Comparison of ENCODE assay signal across 8 cellular contexts in the genomic region with DNA sequence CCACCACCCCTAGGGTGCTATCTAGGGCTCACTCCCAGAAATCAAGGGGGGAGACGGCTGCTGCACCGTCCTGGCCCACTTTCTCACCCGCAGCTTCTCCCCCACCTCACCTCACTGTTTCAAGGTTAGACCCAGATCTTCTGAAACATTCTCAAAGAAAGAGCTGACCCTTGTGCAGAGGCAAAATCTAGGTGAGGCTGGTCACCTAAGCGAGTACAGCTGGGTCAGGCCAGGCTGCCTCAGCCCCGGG. TPM values are rescaled to one million over a fixed set of nuclear protein-coding genes. Genes with fewer than 3 reads are reported as not detected.
DNase-seq lines count a peak whose midpoint lies in the region; ATAC-seq and TF ChIP-seq lines count a peak whose summit lies in the region.

No MANE protein-coding gene starts in this region.

- H3K27me3 ChIP-seq in gastrocnemius medialis, result no peaks in the 10 kb centered on the region

- no peak for DNase-seq in SK-N-MC (ENCODE audit: low read depth, low spot score)
- DNase-seq in fibroblast of mammary gland (ENCODE audit: low read depth), result no peak
- no peak for DNase-seq in gastrocnemius medialis
- no peak for DNase-seq in GM20000 (ENCODE audit: low spot score)
- DNase-seq in stimulated activated CD4-positive, alpha-beta T cell treated with anti-CD3 and anti-CD28 coated beads, Interleukin-1b, Interleukin-23, amount 100 ng/mL, for 48 hours, result no peak
- DNase-seq in NCI-H1417 (lab: John Stamatoyannopoulos, UW), result no peak

- H3K36me3 ChIP-seq in SK-N-MC (ENCODE audit: insufficient read depth, low read length), result no peaks in the 10 kb centered on the region
- H3K36me3 ChIP-seq in gastrocnemius medialis, result peaks cover 0 to 4% of the 10 kb centered on the region in 2 donors

- TF ChIP-seq CTCF in fibroblast of mammary gland (conservative IDR thresholded peaks at IDR 0.05; ENCODE audit: control insufficient read depth, insufficient read depth, low read depth, low read length) (no peak), gastrocnemius medialis (IDR thresholded peaks at IDR 0.05 in 4 of 5, conservative IDR thresholded peaks at IDR 0.05 in 1 of 5) (no peak), GM20000 (IDR thresholded peaks at IDR 0.05; ENCODE audit: extremely low read depth, missing control alignments) (no peak)

- peaks cover 10 to 20% of the 10 kb centered on the region in 2 donors for H3K4me1 ChIP-seq in gastrocnemius medialis

- ATAC-seq in GM21723 (IDR thresholded peaks at IDR 0.05; ENCODE audit: unreplicated experiment), result peak; percentile 6
- ATAC-seq in gastrocnemius medialis, result no peak
- no peak for ATAC-seq in HG02588 (IDR thresholded peaks at IDR 0.05; ENCODE audit: unreplicated experiment)

- peak overlapping the region; percentile 77 for H3K9ac ChIP-seq in SK-N-MC (ENCODE audit: insufficient read length)

- H3K27ac ChIP-seq in SK-N-MC (peak overlapping the region; percentile 87), gastrocnemius medialis (peak overlapping the region; percentile 95 to 98 (median 98))

- intact Hi-C loops in gastrocnemius medialis (cut with DNase I; ENCODE audit: low total_unique reads), result loop anchor here (1.0 to 2.0 kb wide), 4 partner anchors 15 to 81 kb away; partner anchors contain the start of gene UQCC4

- TF ChIP-seq POLR2A in gastrocnemius medialis (IDR thresholded peaks at IDR 0.05), result no peak

- H3K9me3 ChIP-seq in SK-N-MC (ENCODE audit: low read depth, low read length), result no peaks in the 10 kb centered on the region
- no peaks in the 10 kb centered on the region for H3K9me3 ChIP-seq in gastrocnemius medialis

- in situ Hi-C loops in gastrocnemius medialis (cut with MboI; ENCODE audit: low sequenced_read_pairs in 4 of 4), result no loop called here

- H3K4me3 ChIP-seq in SK-N-MC, result peak overlapping the region; percentile 88
- peak overlapping the region; percentile 20 for H3K4me3 ChIP-seq in fibroblast of mammary gland (ENCODE audit: control insufficient read depth, low read depth, low read length)
- H3K4me3 ChIP-seq in gastrocnemius medialis, result peak overlapping the region; percentile 64 to 77 (median 70)

RNA-seq across cellular contexts. Expression of gene GNPTG, which starts 27.0 kb away (rescaled TPM):
- total RNA-seq in gastrocnemius medialis, result 10 to 100 TPM; 20.6 to 37.5 (median 30.2) TPM

RNA-seq across cellular contexts. Expression of gene TSR3, which starts 27.1 kb away (rescaled TPM):
- 100 to 1,000 TPM in 1 of 4 donors, 10 to 100 TPM in 3; 63.3 to 103 (median 72.4) TPM for total RNA-seq in gastrocnemius medialis

RNA-seq across cellular contexts. Expression of gene UNKL, which starts 35.8 kb away (rescaled TPM):
- total RNA-seq in gastrocnemius medialis, result 10 to 100 TPM; 31.8 to 38.8 (median 35.8) TPM

RNA-seq across cellular contexts. Expression of gene UQCC4, which starts 41.8 kb away (rescaled TPM):
- 10 to 100 TPM; 11.3 to 33.0 (median 20.9) TPM for total RNA-seq in gastrocnemius medialis

RNA-seq across cellular contexts. Expression of gene BAIAP3, which starts 45.3 kb away (rescaled TPM):
- total RNA-seq in gastrocnemius medialis, result 1 to 10 TPM in 3 of 4 donors, under 1 TPM in 1; 0.05 to 4.4 (median 2.5) TPM

Comparison
In these comparisons a context has a peak if more than half of its experiments do, and no peak if none do; other contexts are left out.
1. H3K4me3 ChIP-seq: peak in every context shown above with its lines; median percentile 88 in SK-N-MC; 70 in gastrocnemius medialis; 20 in fibroblast of mammary gland.